Comparison of ENCODE assay signal across 13 cellular contexts in the genomic region with DNA sequence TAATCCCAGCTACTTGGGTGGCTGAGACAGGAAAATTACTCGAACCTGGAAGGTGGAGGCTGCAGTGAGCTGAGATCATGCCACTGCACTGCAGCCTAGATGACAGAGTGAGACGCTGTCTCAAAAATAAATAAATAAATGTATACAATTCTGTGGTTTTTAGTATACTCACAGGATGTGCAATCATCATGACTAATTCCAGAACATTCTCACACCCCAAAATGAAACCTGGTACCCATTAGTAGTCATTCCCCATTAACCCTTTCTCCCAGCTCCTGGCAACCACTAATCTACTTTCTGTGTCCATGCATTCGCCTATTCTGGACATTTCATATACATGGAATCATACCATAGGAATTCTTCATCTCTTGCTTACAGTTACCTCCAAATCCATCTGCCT. TPM values are rescaled to one million over a fixed set of nuclear protein-coding genes. Genes with fewer than 3 reads are reported as not detected.
DNase-seq lines count a peak whose midpoint lies in the region; ATAC-seq and TF ChIP-seq lines count a peak whose summit lies in the region.
"Had no signal": no experiment of that assay in that cellular context is flagged by ENCODE, and none has a peak within 500 bp of the region (broad histone marks: within the 10 kb centered on the region; RNA-seq: fewer than 3 reads in every experiment).

No MANE protein-coding gene starts in this region.

- H3K36me3 ChIP-seq in transverse colon, result no peaks in the 10 kb centered on the region
- peaks cover 0 to 5% (median 0%) of the 10 kb centered on the region in 4 donors for H3K36me3 ChIP-seq in upper lobe of left lung
- H3K36me3 ChIP-seq: ovary had no signal

- H3K4me1 Mint-ChIP-seq in activated naive CD8-positive, alpha-beta T cell treated with anti-CD3 and anti-CD28 coated beads, Interleukin-2, amount 50 U/mL, for 24 hours, result peaks cover 10% of the 10 kb centered on the region
- H3K4me1 Mint-ChIP-seq: activated B cell treated with CpG ODN at 0.5 μM for 24 hours had no signal

- H3K9me3 Mint-ChIP-seq in activated naive CD4-positive, alpha-beta T cell treated with anti-CD3 and anti-CD28 coated beads, Interleukin-2, amount 50 U/mL, for 72 hours, result no peaks in the 10 kb centered on the region
- no peaks in the 10 kb centered on the region for H3K9me3 Mint-ChIP-seq in activated naive CD8-positive, alpha-beta T cell treated with anti-CD3 and anti-CD28 coated beads, Interleukin-2, amount 50 U/mL, for 24 hours
- H3K9me3 Mint-ChIP-seq: activated B cell treated with CpG ODN at 0.5 μM for 24 hours had no signal

- TF ChIP-seq EP300 in transverse colon (IDR thresholded peaks at IDR 0.05; ENCODE audit: low read depth), result no peak
- TF ChIP-seq EP300 in upper lobe of left lung (IDR thresholded peaks at IDR 0.05), result no peak

- H3K4me3 Mint-ChIP-seq in activated naive CD8-positive, alpha-beta T cell treated with anti-CD3 and anti-CD28 coated beads, Interleukin-2, amount 50 U/mL, for 24 hours, result no peak overlapping the region
- H3K4me3 Mint-ChIP-seq: activated B cell treated with CpG ODN at 0.5 μM for 24 hours had no signal

- in situ Hi-C loops in transverse colon (cut with MboI; ENCODE audit: low pct_ligation_motif_present in 1 of 4, low pct_unique_long_range_greater_than_20kb in 1 of 4, low sequenced_read_pairs in 3 of 4), result no loop called here

- H3K27ac ChIP-seq in transverse colon (peak overlapping the region in 3 of 4 donors; percentile 77 to 87 (median 84)), upper lobe of left lung (no peak overlapping the region)
- H3K27ac ChIP-seq: ovary had no signal

- no peak overlapping the region for H3K4me3 ChIP-seq in transverse colon
- H3K4me3 ChIP-seq in upper lobe of left lung, result no peak overlapping the region
- H3K4me3 ChIP-seq: ovary had no signal

- peak; percentile 14 to 93 for ATAC-seq in activated naive CD4-positive, alpha-beta T cell treated with anti-CD3 and anti-CD28 coated beads, Interleukin-2, amount 50 U/mL, for 72 hours
- ATAC-seq in HG03097 (IDR thresholded peaks at IDR 0.05; ENCODE audit: low FRiP score, unreplicated experiment) (peak; percentile 65), upper lobe of left lung (ENCODE audit: low FRiP score in 2 of 2) (no peak), GM19035 (IDR thresholded peaks at IDR 0.05; ENCODE audit: unreplicated experiment) (no peak)
- peak; percentile 54 for ATAC-seq in activated naive CD8-positive, alpha-beta T cell treated with anti-CD3 and anti-CD28 coated beads, Interleukin-2, amount 50 U/mL, for 24 hours

- H3K36me3 Mint-ChIP-seq in activated naive CD4-positive, alpha-beta T cell treated with anti-CD3 and anti-CD28 coated beads, Interleukin-2, amount 50 U/mL, for 72 hours, result peaks cover 0 to 9% of the 10 kb centered on the region in 2 donors
- H3K36me3 Mint-ChIP-seq in activated naive CD8-positive, alpha-beta T cell treated with anti-CD3 and anti-CD28 coated beads, Interleukin-2, amount 50 U/mL, for 24 hours (ENCODE audit: low read depth), result peaks cover 7% of the 10 kb centered on the region

- no peaks in the 10 kb centered on the region for H3K27me3 ChIP-seq in transverse colon
- H3K27me3 ChIP-seq in upper lobe of left lung, result no peaks in the 10 kb centered on the region
- H3K27me3 ChIP-seq: ovary had no signal

- 72 to 84% methylated on average over 3 of the region's 3 CpGs for WGBS in transverse colon (ENCODE audit: low coverage in 1 of 2), 2 donors
- WGBS in upper lobe of left lung, 2 donors, result 83 to 92% methylated on average over 3 of the region's 3 CpGs

- H3K4me1 ChIP-seq in transverse colon, result peaks cover 0 to 85% (median 45%) of the 10 kb centered on the region in 4 donors
- peaks cover 22 to 45% (median 32%) of the 10 kb centered on the region in 4 donors for H3K4me1 ChIP-seq in upper lobe of left lung

- H3K27ac Mint-ChIP-seq in activated naive CD4-positive, alpha-beta T cell treated with anti-CD3 and anti-CD28 coated beads, Interleukin-2, amount 50 U/mL, for 72 hours, result no peak overlapping the region
- no peak overlapping the region for H3K27ac Mint-ChIP-seq in activated naive CD8-positive, alpha-beta T cell treated with anti-CD3 and anti-CD28 coated beads, Interleukin-2, amount 50 U/mL, for 24 hours
- H3K27ac Mint-ChIP-seq: activated B cell treated with CpG ODN at 0.5 μM for 24 hours had no signal

- TF ChIP-seq POLR2A in transverse colon (IDR thresholded peaks at IDR 0.05), result no peak
- TF ChIP-seq POLR2A in upper lobe of left lung (IDR thresholded peaks at IDR 0.05), result no peak

- DNase-seq in activated naive CD4-positive, alpha-beta T cell treated with anti-CD3 and anti-CD28 coated beads, Interleukin-2, amount 50 U/mL, for 72 hours (ENCODE audit: low spot score in 2 of 2), result no peak
- DNase-seq in activated naive CD4-positive, alpha-beta T cell treated with anti-CD3 and anti-CD28 coated beads, Interleukin-2, amount 50 U/mL, for 16 hours, result no peak
- DNase-seq in activated naive CD8-positive, alpha-beta T cell treated with anti-CD3 and anti-CD28 coated beads, Interleukin-2, amount 50 U/mL, for 24 hours, result no peak
- DNase-seq in transverse colon (no peak), NCI-H128 (lab: John Stamatoyannopoulos, UW; ENCODE audit: unreplicated experiment) (no peak), upper lobe of left lung (no peak)
- DNase-seq: activated B cell treated with CpG ODN at 0.5 μM for 24 hours; head of caudate nucleus; NCI-H345; ovary; stimulated activated CD4-positive, alpha-beta T cell treated with anti-CD3 and anti-CD28 coated beads, Interleukin-2, amount 100 ng/mL, for 24 hours had no signal

- intact Hi-C loops in transverse colon (cut with DNase I; ENCODE audit: low total_unique reads), result no loop called here

- H3K9me3 ChIP-seq in transverse colon (no peaks in the 10 kb centered on the region), upper lobe of left lung (no peaks in the 10 kb centered on the region)
- H3K9me3 ChIP-seq: ovary had no signal

- no peaks in the 10 kb centered on the region for H3K27me3 Mint-ChIP-seq in activated naive CD8-positive, alpha-beta T cell treated with anti-CD3 and anti-CD28 coated beads, Interleukin-2, amount 50 U/mL, for 24 hours
- H3K27me3 Mint-ChIP-seq: activated B cell treated with CpG ODN at 0.5 μM for 24 hours had no signal

- TF ChIP-seq CTCF in transverse colon (IDR thresholded peaks at IDR 0.05) (no peak), upper lobe of left lung (IDR thresholded peaks at IDR 0.05) (no peak)

RNA-seq across cellular contexts. Expression of gene LRRFIP2, which starts 44.5 kb away (rescaled TPM):
- total RNA-seq in activated naive CD4-positive, alpha-beta T cell treated with anti-CD3 and anti-CD28 coated beads, Interleukin-2, amount 50 U/mL, for 72 hours, result 10 to 100 TPM; 17.3 to 41.0 TPM
- total RNA-seq in transverse colon (100 to 1,000 TPM; 136 to 198 (median 167) TPM), upper lobe of left lung (100 to 1,000 TPM in 1 of 6 donors, 10 to 100 TPM in 5; 45.9 to 106 (median 78.8) TPM)

Comparison
In these comparisons a context has a peak if more than half of its experiments do, and no peak if none do; other contexts are left out.
1. ATAC-seq: peak in activated naive CD4-positive, alpha-beta T cell treated with anti-CD3 and anti-CD28 coated beads, Interleukin-2, amount 50 U/mL, for 72 hours (2 of 2), HG03097 (single experiment) and activated naive CD8-positive, alpha-beta T cell treated with anti-CD3 and anti-CD28 coated beads, Interleukin-2, amount 50 U/mL, for 24 hours (single experiment); none in upper lobe of left lung (0 of 2) and GM19035 (single experiment).
2. H3K27ac ChIP-seq: peak in transverse colon (3 of 4); none in upper lobe of left lung (0 of 4).